In the genomic region with DNA sequence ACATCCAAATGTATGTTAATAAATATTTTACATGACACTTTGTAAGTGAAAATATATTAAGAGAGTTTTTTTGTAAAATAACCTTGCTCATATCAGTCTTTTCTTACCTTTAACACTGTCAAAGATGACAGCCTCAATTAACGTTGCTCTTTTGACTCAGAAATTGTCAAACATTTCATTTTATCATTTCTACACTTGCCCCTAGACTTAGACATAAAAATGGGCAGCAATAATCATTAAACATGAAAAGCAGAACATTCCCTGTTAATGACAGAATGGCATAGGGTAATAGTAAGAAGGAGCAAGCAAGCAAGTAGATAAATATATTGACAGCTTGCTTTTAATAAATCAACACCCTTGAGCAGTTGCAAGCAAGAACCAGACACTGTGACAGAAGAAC, we compare ENCODE assay signal across 17 cellular contexts.
DNase-seq lines count a peak whose midpoint lies in the region; FAIRE-seq and TF ChIP-seq lines count a peak whose summit lies in the region.
"Had no signal": no experiment of that assay in that cellular context is flagged by ENCODE, and none has a peak within 500 bp of the region (broad histone marks: within the 10 kb centered on the region; RNA-seq: fewer than 3 reads in every experiment).

No MANE protein-coding gene starts in this region.

- intact Hi-C loops in cardiac septum (cut with DNase I) = no loop called here

- H3K36me3 Mint-ChIP-seq in glutamatergic neuron (ENCODE audit: unreplicated experiment) = no peaks in the 10 kb centered on the region
- H3K36me3 Mint-ChIP-seq: CD4-positive, CD25-positive, alpha-beta regulatory T cell; CD8-positive, alpha-beta T cell had no signal

- DNase-seq in NCI-H1694 treated with DMSO at 0.1 percent for 48 hours (lab: John Stamatoyannopoulos, UW) (peak; percentile 10), NCI-H1694 (lab: John Stamatoyannopoulos, UW) (no peak), H54 (ENCODE audit: insufficient read length, low spot score) (no peak), glutamatergic neuron (no peak), NCI-H526 treated with DMSO at 0.1 percent for 48 hours (lab: John Stamatoyannopoulos, UW) (no peak), cardiac septum (ENCODE audit: low spot score) (no peak)
- DNase-seq: Caco-2; CD4-positive, CD25-positive, alpha-beta regulatory T cell; CD8-positive, alpha-beta T cell; DMS153; DND-41; GOT3; H7; HCEC 1CT had no signal

- H3K9me3 Mint-ChIP-seq in glutamatergic neuron (ENCODE audit: unreplicated experiment) = no peaks in the 10 kb centered on the region

- peak; percentile 27 for FAIRE-seq in H54 (lab: Jason Lieb, UNC)
- FAIRE-seq: G401.6, GM12892 had no signal

- TF ChIP-seq CTCF in glutamatergic neuron (IDR thresholded peaks at IDR 0.05; ENCODE audit: partially characterized antibody, unreplicated experiment) = no peak

- H3K27ac Mint-ChIP-seq in glutamatergic neuron (ENCODE audit: unreplicated experiment) = peak overlapping the region; percentile 53
- H3K27ac Mint-ChIP-seq: B cell; CD4-positive, CD25-positive, alpha-beta regulatory T cell; CD8-positive, alpha-beta T cell had no signal

- peaks cover 8% of the 10 kb centered on the region for H3K4me1 Mint-ChIP-seq in glutamatergic neuron (ENCODE audit: low read depth, unreplicated experiment)
- H3K4me1 Mint-ChIP-seq: B cell; CD4-positive, CD25-positive, alpha-beta regulatory T cell had no signal

- no peak overlapping the region for H3K4me3 Mint-ChIP-seq in glutamatergic neuron (ENCODE audit: unreplicated experiment)
- H3K4me3 Mint-ChIP-seq: B cell; CD4-positive, CD25-positive, alpha-beta regulatory T cell; CD8-positive, alpha-beta T cell had no signal

- no peak for TF ChIP-seq POLR2A in H54 (IDR thresholded peaks at IDR 0.05; ENCODE audit: low read depth, low read length)

- H3K27me3 Mint-ChIP-seq in glutamatergic neuron (ENCODE audit: unreplicated experiment) = no peaks in the 10 kb centered on the region
- H3K27me3 Mint-ChIP-seq: B cell; CD4-positive, CD25-positive, alpha-beta regulatory T cell had no signal
